12 cellular contexts compared by ENCODE assay signal in genomic region chr1:109877776-109878175, GRCh38. TPM values are rescaled to one million over a fixed set of nuclear protein-coding genes. Genes with fewer than 3 reads are reported as not detected.
A peak's percentile ranks its signal among the peaks of the same experiment; 100 is the strongest.
DNase-seq lines count a peak whose midpoint lies in the region; ATAC-seq and TF ChIP-seq lines count a peak whose summit lies in the region.
"Had no signal": no experiment of that assay in that cellular context is flagged by ENCODE, and none has a peak within 500 bp of the region (broad histone marks: within the 10 kb centered on the region; RNA-seq: fewer than 3 reads in every experiment).

No MANE protein-coding gene starts in this region.

- DNase-seq in SJCRH30 (no peak), neural crest cell (ENCODE audit: low read depth, low spot score) (no peak), type B pancreatic cell (ENCODE audit: extremely low spot score, unreplicated experiment) (no peak), NCI-H2227 (lab: John Stamatoyannopoulos, UW; ENCODE audit: unreplicated experiment) (no peak), SW 1271 (lab: John Stamatoyannopoulos, UW) (no peak)
- DNase-seq: activated CD4-positive, alpha-beta T cell treated with anti-CD3 and anti-CD28 coated beads for 1 hour; activated naive CD4-positive, alpha-beta T cell treated with Interleukin-2 at 50 U/mL for 16 hours; effector memory CD8-positive, alpha-beta T cell; stimulated activated CD8-positive, alpha-beta memory T cell treated with anti-CD3 and anti-CD28 coated beads, Interleukin-4, amount 100 ng/mL, for 48 hours had no signal

- H3K36me3 ChIP-seq in SJCRH30 (no peaks in the 10 kb centered on the region), ectodermal cell (ENCODE audit: control insufficient read depth, insufficient read depth, low read length) (no peaks in the 10 kb centered on the region)

- ATAC-seq in GM21529 (IDR thresholded peaks at IDR 0.05; ENCODE audit: unreplicated experiment), result no peak
- ATAC-seq: effector memory CD8-positive, alpha-beta T cell had no signal

- H3K4me3 Mint-ChIP-seq in neural crest cell (peak overlapping the region; percentile 39), type B pancreatic cell (no peak overlapping the region)
- H3K4me3 Mint-ChIP-seq: effector memory CD8-positive, alpha-beta T cell had no signal

- 72 to 82% methylated on average over 3 of the region's 3 CpGs for WGBS in ectodermal cell, 2 experiments

- H3K4me1 ChIP-seq in SJCRH30 (peaks cover 6% of the 10 kb centered on the region; the same call in 1 of the 2 replicates), ectodermal cell (ENCODE audit: control insufficient read depth, insufficient read depth, low read length) (peaks cover 62% of the 10 kb centered on the region)

- H3K36me3 Mint-ChIP-seq in neural crest cell (ENCODE audit: low read depth) (no peaks in the 10 kb centered on the region), type B pancreatic cell (no peaks in the 10 kb centered on the region)

- H3K9me3 ChIP-seq in SJCRH30 (replicated peaks), result no peaks in the 10 kb centered on the region
- no peaks in the 10 kb centered on the region for H3K9me3 ChIP-seq in ectodermal cell (ENCODE audit: control insufficient read depth, low read length)

- H3K4me3 ChIP-seq in SJCRH30 (no peak overlapping the region), ectodermal cell (ENCODE audit: insufficient read depth, low read depth, low read length) (no peak overlapping the region)

- H3K27me3 Mint-ChIP-seq in neural crest cell (ENCODE audit: low read depth) (no peaks in the 10 kb centered on the region), type B pancreatic cell (no peaks in the 10 kb centered on the region)
- H3K27me3 Mint-ChIP-seq: effector memory CD8-positive, alpha-beta T cell had no signal

- TF ChIP-seq CTCF in neural crest cell (conservative IDR thresholded peaks at IDR 0.05) (no peak), type B pancreatic cell (conservative IDR thresholded peaks at IDR 0.05) (no peak)

- H3K27ac ChIP-seq in SJCRH30 (0 out of 2 replicates have a peak overlapping the region, but pooled peaks have one; percentile 7), ectodermal cell (ENCODE audit: insufficient read depth, low read depth, low read length, poor library complexity, severe bottlenecking) (peak overlapping the region; percentile 85)
- H3K27ac ChIP-seq: HL-60 had no signal

- H3K27me3 ChIP-seq in SJCRH30 (peaks cover 4% of the 10 kb centered on the region; the same call in 1 of the 2 replicates), ectodermal cell (ENCODE audit: control insufficient read depth, insufficient read depth, low read length, poor library complexity, severe bottlenecking) (no peaks in the 10 kb centered on the region)

- no peaks in the 10 kb centered on the region for H3K9me3 Mint-ChIP-seq in neural crest cell
- H3K9me3 Mint-ChIP-seq in type B pancreatic cell, result no peaks in the 10 kb centered on the region
- H3K9me3 Mint-ChIP-seq: effector memory CD8-positive, alpha-beta T cell had no signal

- H3K27ac Mint-ChIP-seq in neural crest cell (ENCODE audit: unreplicated experiment), result peak overlapping the region; percentile 58
- peak overlapping the region; percentile 68 for H3K27ac Mint-ChIP-seq in type B pancreatic cell
- H3K27ac Mint-ChIP-seq: effector memory CD8-positive, alpha-beta T cell had no signal

- H3K4me1 Mint-ChIP-seq in neural crest cell (peaks cover 85% of the 10 kb centered on the region), type B pancreatic cell (ENCODE audit: unreplicated experiment) (peaks cover 48% of the 10 kb centered on the region)

RNA-seq across cellular contexts. Expression of gene CSF1, which starts 32.9 kb away (rescaled TPM):
- total RNA-seq in SJCRH30 (2014; rRNA removed; shearing (Covaris generic)), result 0.58 and 0.77 TPM in 2 replicates
- 7.3 TPM for polyA plus RNA-seq in ectodermal cell (2013, experiment 1 of 4)
- polyA plus RNA-seq in ectodermal cell (2013, experiment 2 of 4), result 8.7 TPM
- polyA plus RNA-seq in ectodermal cell (2013, experiment 3 of 4), result 6.9 TPM
- polyA plus RNA-seq in ectodermal cell (2013, experiment 4 of 4), result 7.6 TPM
- 16.0 and 17.9 TPM in 2 replicates for total RNA-seq in neural crest cell
- total RNA-seq in type B pancreatic cell (ENCODE audit: low replicate concordance), result 10.9 and 15.2 TPM in 2 replicates
